ENCODE assay signal across 1 cellular context in the genomic region with DNA sequence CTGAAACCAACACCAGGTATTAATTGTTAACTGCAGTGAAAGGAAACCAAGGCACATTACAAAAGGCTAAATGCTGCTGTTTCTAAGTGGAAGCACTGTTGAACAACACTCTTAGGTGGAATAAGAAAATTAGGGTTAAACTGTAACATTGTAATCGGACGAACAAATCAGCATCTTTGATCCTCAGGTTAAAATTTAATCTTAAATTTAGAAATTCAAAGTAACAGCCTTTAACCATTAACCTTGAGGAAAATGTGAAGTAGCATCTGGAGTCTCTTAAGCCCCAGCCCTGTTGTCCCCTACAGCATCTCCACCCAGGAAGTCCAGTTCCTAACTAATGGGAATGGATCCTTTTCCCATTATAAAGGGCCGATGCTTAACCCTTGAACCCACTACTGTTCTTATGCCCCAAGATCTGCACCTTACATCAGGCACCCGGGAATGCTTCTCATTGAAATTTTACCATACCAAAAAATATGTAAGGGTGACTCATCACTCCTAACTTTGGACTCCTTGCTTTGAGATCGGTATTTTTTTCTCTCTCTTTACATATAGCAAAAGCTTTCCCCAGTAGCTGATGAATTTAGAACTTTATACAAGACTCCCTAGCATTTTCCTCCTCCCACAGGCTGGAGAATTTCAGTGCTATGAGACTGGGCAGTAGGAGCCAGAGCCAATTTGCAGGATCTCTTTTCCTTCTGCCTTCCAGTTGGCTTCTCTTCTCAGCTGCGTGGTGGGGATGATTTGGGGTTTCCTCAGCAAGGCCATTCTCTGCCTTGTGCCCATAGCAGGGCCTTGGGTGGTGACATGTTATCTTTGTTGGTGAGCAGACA.
A peak's percentile ranks its signal among the peaks of the same experiment; 100 is the strongest.
TF ChIP-seq lines count a peak whose summit lies in the region.

No MANE protein-coding gene starts in this region.

TF ChIP-seq in HepG2, 621 proteins besides CTCF, POLR2A, EP300 and RAD21 (continued from another document and continues in another):
- TF ChIP-seq, protein P1, sequence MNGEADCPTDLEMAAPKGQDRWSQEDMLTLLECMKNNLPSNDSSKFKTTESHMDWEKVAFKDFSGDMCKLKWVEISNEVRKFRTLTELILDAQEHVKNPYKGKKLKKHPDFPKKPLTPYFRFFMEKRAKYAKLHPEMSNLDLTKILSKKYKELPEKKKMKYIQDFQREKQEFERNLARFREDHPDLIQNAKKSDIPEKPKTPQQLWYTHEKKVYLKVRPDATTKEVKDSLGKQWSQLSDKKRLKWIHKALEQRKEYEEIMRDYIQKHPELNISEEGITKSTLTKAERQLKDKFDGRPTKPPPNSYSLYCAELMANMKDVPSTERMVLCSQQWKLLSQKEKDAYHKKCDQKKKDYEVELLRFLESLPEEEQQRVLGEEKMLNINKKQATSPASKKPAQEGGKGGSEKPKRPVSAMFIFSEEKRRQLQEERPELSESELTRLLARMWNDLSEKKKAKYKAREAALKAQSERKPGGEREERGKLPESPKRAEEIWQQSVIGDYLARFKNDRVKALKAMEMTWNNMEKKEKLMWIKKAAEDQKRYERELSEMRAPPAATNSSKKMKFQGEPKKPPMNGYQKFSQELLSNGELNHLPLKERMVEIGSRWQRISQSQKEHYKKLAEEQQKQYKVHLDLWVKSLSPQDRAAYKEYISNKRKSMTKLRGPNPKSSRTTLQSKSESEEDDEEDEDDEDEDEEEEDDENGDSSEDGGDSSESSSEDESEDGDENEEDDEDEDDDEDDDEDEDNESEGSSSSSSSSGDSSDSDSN (CRISPR knock-in tag; IDR thresholded peaks at IDR 0.05), result no peak
- TF ChIP-seq SMARCC2 (IDR thresholded peaks at IDR 0.05), result no peak
- TF ChIP-seq GMEB1 (CRISPR knock-in tag; IDR thresholded peaks at IDR 0.05; ENCODE audit: borderline replicate concordance), result no peak
- no peak for TF ChIP-seq ZNF703 (CRISPR knock-in tag; IDR thresholded peaks at IDR 0.05; ENCODE audit: borderline replicate concordance)
- TF ChIP-seq ASH2L (IDR thresholded peaks at IDR 0.05; ENCODE audit: insufficient read length, low read depth, low read length), result peak; percentile 41
- TF ChIP-seq EZH2 (conservative IDR thresholded peaks at IDR 0.05; ENCODE audit: low read depth, low read length), result no peak
- TF ChIP-seq ZNF737 (CRISPR knock-in tag; IDR thresholded peaks at IDR 0.05; ENCODE audit: borderline replicate concordance), result no peak
- TF ChIP-seq SRSF4 (IDR thresholded peaks at IDR 0.05; ENCODE audit: low read depth, low read length, poor library complexity, severe bottlenecking), result no peak
- no peak for TF ChIP-seq ZNF770 (CRISPR knock-in tag; IDR thresholded peaks at IDR 0.05)
- no peak for TF ChIP-seq ZNF556 (CRISPR knock-in tag; IDR thresholded peaks at IDR 0.05; ENCODE audit: borderline replicate concordance)
- TF ChIP-seq ZFP82 (CRISPR knock-in tag; IDR thresholded peaks at IDR 0.05; ENCODE audit: borderline replicate concordance), result no peak
- TF ChIP-seq HNRNPK (IDR thresholded peaks at IDR 0.05; ENCODE audit: low read depth, low read length, poor library complexity, severe bottlenecking), result no peak
- TF ChIP-seq NR2F1 (CRISPR knock-in tag; IDR thresholded peaks at IDR 0.05), result no peak
- no peak for TF ChIP-seq CBX2 (IDR thresholded peaks at IDR 0.05; ENCODE audit: low read depth, low read length)
- TF ChIP-seq CBX2 (CRISPR knock-in tag; IDR thresholded peaks at IDR 0.05; ENCODE audit: low read depth), result no peak
- TF ChIP-seq GATA4 (IDR thresholded peaks at IDR 0.05; ENCODE audit: borderline replicate concordance, low read depth), result no peak
- TF ChIP-seq, protein P2, sequence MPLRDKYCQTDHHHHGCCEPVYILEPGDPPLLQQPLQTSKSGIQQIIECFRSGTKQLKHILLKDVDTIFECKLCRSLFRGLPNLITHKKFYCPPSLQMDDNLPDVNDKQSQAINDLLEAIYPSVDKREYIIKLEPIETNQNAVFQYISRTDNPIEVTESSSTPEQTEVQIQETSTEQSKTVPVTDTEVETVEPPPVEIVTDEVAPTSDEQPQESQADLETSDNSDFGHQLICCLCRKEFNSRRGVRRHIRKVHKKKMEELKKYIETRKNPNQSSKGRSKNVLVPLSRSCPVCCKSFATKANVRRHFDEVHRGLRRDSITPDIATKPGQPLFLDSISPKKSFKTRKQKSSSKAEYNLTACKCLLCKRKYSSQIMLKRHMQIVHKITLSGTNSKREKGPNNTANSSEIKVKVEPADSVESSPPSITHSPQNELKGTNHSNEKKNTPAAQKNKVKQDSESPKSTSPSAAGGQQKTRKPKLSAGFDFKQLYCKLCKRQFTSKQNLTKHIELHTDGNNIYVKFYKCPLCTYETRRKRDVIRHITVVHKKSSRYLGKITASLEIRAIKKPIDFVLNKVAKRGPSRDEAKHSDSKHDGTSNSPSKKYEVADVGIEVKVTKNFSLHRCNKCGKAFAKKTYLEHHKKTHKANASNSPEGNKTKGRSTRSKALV (CRISPR knock-in tag; IDR thresholded peaks at IDR 0.05), result no peak
- TF ChIP-seq, protein P3, sequence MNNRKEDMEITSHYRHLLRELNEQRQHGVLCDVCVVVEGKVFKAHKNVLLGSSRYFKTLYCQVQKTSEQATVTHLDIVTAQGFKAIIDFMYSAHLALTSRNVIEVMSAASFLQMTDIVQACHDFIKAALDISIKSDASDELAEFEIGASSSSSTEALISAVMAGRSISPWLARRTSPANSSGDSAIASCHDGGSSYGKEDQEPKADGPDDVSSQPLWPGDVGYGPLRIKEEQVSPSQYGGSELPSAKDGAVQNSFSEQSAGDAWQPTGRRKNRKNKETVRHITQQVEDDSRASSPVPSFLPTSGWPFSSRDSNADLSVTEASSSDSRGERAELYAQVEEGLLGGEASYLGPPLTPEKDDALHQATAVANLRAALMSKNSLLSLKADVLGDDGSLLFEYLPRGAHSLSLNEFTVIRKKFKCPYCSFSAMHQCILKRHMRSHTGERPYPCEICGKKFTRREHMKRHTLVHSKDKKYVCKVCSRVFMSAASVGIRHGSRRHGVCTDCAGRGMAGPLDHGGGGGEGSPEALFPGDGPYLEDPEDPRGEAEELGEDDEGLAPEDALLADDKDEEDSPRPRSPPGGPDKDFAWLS (CRISPR knock-in tag; IDR thresholded peaks at IDR 0.05; ENCODE audit: borderline replicate concordance), result no peak
- TF ChIP-seq ZNF564 (CRISPR knock-in tag; IDR thresholded peaks at IDR 0.05), result no peak
- no peak for TF ChIP-seq TCF12 (IDR thresholded peaks at IDR 0.05)
- 0 out of 2 replicates have a peak, but pooled peaks have one; percentile 22 for TF ChIP-seq TCF12 (CRISPR knock-in tag; IDR thresholded peaks at IDR 0.05)
- TF ChIP-seq ZNF546 (CRISPR knock-in tag; conservative IDR thresholded peaks at IDR 0.05), result no peak
- TF ChIP-seq ZBTB42 (CRISPR knock-in tag; IDR thresholded peaks at IDR 0.05), result no peak
- no peak for TF ChIP-seq ZNF543 (CRISPR knock-in tag; IDR thresholded peaks at IDR 0.05)
- TF ChIP-seq ZNF672 (CRISPR knock-in tag; IDR thresholded peaks at IDR 0.05), result no peak
- TF ChIP-seq IRF2 (CRISPR knock-in tag; IDR thresholded peaks at IDR 0.05), result no peak
- TF ChIP-seq ATF7 (IDR thresholded peaks at IDR 0.05), result no peak
- TF ChIP-seq ATF7 (CRISPR knock-in tag; IDR thresholded peaks at IDR 0.05), result no peak
- no peak for TF ChIP-seq NR1H2 (CRISPR knock-in tag; IDR thresholded peaks at IDR 0.05; ENCODE audit: borderline replicate concordance, low read depth)
- TF ChIP-seq ZNF430 (CRISPR knock-in tag; IDR thresholded peaks at IDR 0.05), result no peak
- TF ChIP-seq, protein P4, sequence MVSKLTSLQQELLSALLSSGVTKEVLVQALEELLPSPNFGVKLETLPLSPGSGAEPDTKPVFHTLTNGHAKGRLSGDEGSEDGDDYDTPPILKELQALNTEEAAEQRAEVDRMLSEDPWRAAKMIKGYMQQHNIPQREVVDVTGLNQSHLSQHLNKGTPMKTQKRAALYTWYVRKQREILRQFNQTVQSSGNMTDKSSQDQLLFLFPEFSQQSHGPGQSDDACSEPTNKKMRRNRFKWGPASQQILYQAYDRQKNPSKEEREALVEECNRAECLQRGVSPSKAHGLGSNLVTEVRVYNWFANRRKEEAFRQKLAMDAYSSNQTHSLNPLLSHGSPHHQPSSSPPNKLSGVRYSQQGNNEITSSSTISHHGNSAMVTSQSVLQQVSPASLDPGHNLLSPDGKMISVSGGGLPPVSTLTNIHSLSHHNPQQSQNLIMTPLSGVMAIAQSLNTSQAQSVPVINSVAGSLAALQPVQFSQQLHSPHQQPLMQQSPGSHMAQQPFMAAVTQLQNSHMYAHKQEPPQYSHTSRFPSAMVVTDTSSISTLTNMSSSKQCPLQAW (CRISPR knock-in tag; IDR thresholded peaks at IDR 0.05), result no peak
- TF ChIP-seq SNAI1 (CRISPR knock-in tag; IDR thresholded peaks at IDR 0.05; ENCODE audit: borderline replicate concordance), result no peak
- no peak for TF ChIP-seq KAT8 (CRISPR knock-in tag; IDR thresholded peaks at IDR 0.05)
- no peak for TF ChIP-seq FOXK2 (IDR thresholded peaks at IDR 0.05)
- no peak for TF ChIP-seq IKZF1 (IDR thresholded peaks at IDR 0.05)
- no peak for TF ChIP-seq ZNF160 (CRISPR knock-in tag; IDR thresholded peaks at IDR 0.05)
- TF ChIP-seq SYNCRIP (IDR thresholded peaks at IDR 0.05; ENCODE audit: insufficient read depth, low read depth, low read length), result no peak
- no peak for TF ChIP-seq PATZ1 (CRISPR knock-in tag; IDR thresholded peaks at IDR 0.05)
- TF ChIP-seq ZFP41 (CRISPR knock-in tag; IDR thresholded peaks at IDR 0.05; ENCODE audit: borderline replicate concordance), result no peak
- TF ChIP-seq, protein P5, sequence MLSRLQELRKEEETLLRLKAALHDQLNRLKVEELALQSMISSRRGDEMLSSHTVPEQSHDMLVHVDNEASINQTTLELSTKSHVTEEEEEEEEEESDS (CRISPR knock-in tag; IDR thresholded peaks at IDR 0.05; ENCODE audit: borderline replicate concordance), result no peak
- no peak for TF ChIP-seq TAF15 (IDR thresholded peaks at IDR 0.05; ENCODE audit: low read depth, low read length, poor library complexity, severe bottlenecking)
- TF ChIP-seq SRSF1 (optimal IDR thresholded peaks at IDR 0.05; ENCODE audit: low read depth, low read length), result no peak
- TF ChIP-seq REPIN1 (CRISPR knock-in tag; IDR thresholded peaks at IDR 0.05; ENCODE audit: borderline replicate concordance, low read depth), result 0 out of 2 replicates have a peak, but pooled peaks have one; percentile 27
- TF ChIP-seq, protein P6, sequence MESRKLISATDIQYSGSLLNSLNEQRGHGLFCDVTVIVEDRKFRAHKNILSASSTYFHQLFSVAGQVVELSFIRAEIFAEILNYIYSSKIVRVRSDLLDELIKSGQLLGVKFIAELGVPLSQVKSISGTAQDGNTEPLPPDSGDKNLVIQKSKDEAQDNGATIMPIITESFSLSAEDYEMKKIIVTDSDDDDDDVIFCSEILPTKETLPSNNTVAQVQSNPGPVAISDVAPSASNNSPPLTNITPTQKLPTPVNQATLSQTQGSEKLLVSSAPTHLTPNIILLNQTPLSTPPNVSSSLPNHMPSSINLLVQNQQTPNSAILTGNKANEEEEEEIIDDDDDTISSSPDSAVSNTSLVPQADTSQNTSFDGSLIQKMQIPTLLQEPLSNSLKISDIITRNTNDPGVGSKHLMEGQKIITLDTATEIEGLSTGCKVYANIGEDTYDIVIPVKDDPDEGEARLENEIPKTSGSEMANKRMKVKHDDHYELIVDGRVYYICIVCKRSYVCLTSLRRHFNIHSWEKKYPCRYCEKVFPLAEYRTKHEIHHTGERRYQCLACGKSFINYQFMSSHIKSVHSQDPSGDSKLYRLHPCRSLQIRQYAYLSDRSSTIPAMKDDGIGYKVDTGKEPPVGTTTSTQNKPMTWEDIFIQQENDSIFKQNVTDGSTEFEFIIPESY (CRISPR knock-in tag; IDR thresholded peaks at IDR 0.05), result no peak
- no peak for TF ChIP-seq SIN3A (IDR thresholded peaks at IDR 0.05; ENCODE audit: borderline replicate concordance, low read depth, low read length)
- TF ChIP-seq E2F1 (CRISPR knock-in tag; IDR thresholded peaks at IDR 0.05), result no peak
- no peak for TF ChIP-seq ZNF331 (CRISPR knock-in tag; IDR thresholded peaks at IDR 0.05)
